In the genomic region with DNA sequence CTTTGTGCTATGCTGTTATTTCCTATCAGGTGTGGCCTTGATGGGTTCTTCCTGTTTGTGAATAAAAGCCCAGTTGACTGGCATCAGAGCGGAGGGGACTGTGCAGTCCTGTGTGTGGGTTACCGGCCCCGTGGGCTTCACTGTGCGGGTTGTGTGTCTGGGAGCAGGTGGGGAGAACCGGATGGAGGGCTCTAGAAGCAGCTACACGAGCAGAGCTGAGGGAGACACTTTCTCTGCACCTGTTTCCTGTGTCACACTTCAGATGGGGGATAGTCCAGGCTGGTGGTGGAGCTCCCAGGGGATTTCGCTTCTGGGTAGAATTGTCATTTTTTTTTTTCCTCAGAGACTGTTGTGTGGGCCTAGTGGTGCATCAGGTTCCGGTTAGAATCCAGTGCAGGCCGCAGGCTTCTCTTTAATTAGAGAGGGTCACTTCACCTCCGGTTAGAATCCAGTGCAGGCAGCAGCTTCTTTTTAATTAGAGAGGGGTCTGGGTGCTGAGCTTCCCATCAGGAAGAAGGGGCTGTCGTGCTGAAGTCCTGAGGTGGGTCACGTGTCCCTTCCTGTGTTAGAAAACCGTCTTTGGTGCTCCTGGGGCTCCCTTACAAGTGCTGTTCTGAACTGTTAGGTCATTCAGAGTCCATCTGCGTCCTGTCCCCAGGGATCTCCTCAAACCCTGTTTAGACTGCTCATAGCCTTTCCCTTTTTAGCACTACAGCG, we compare ENCODE assay signal across 8 cellular contexts.
DNase-seq lines count a peak whose midpoint lies in the region; ATAC-seq and TF ChIP-seq lines count a peak whose summit lies in the region.

No MANE protein-coding gene starts in this region.

- TF ChIP-seq CTCF in Peyer's patch (IDR thresholded peaks at IDR 0.05) (no peak), esophagus squamous epithelium (IDR thresholded peaks at IDR 0.05) (no peak)

- intact Hi-C loops in esophagus squamous epithelium (cut with DNase I), result no loop called here

- H3K4me1 Mint-ChIP-seq in stimulated activated naive B cell treated with anti-CD40 and anti-IgM and Interleukin-4, amounts not matched to agents 10 μg/mL and 1 μg/mL and 100 μg/mL, for 72 hours, result peaks cover 77 to 99% of the 10 kb centered on the region in 2 donors

- no peaks in the 10 kb centered on the region for H3K36me3 ChIP-seq in Peyer's patch
- H3K36me3 ChIP-seq in esophagus squamous epithelium, result peaks cover 0 to 11% (median 0%) of the 10 kb centered on the region in 3 donors

- DNase-seq in activated CD8-positive, alpha-beta memory T cell treated with anti-CD3 and anti-CD28 coated beads for 24 hours, result peak; percentile 69
- no peak for DNase-seq in activated CD8-positive, alpha-beta memory T cell treated with anti-CD3 and anti-CD28 coated beads, Interleukin-2, amount 50 U/mL, for 48 hours
- peak in 2 of 3 donors; percentile 88 to 89 for DNase-seq in Peyer's patch
- no peak for DNase-seq in esophagus squamous epithelium (lab: John Stamatoyannopoulos, UW)
- peak; percentile 88 for DNase-seq in stimulated activated naive B cell treated with anti-CD40 and anti-IgM and Interleukin-4, amounts not matched to agents 10 μg/mL and 1 μg/mL and 100 μg/mL, for 72 hours
- no peak for DNase-seq in islet precursor cell
- no peak for DNase-seq in superior temporal gyrus (ENCODE audit: extremely low spot score)

- H3K9me3 ChIP-seq in Peyer's patch (no peaks in the 10 kb centered on the region), esophagus squamous epithelium (no peaks in the 10 kb centered on the region)

- H3K4me3 ChIP-seq in Peyer's patch, result no peak overlapping the region
- peak overlapping the region in 1 of 4 donors; percentile 19 for H3K4me3 ChIP-seq in esophagus squamous epithelium

- peak overlapping the region; percentile 87 to 88 for H3K4me3 Mint-ChIP-seq in stimulated activated naive B cell treated with anti-CD40 and anti-IgM and Interleukin-4, amounts not matched to agents 10 μg/mL and 1 μg/mL and 100 μg/mL, for 72 hours

- no peaks in the 10 kb centered on the region for H3K27me3 Mint-ChIP-seq in stimulated activated naive B cell treated with anti-CD40 and anti-IgM and Interleukin-4, amounts not matched to agents 10 μg/mL and 1 μg/mL and 100 μg/mL, for 72 hours

- H3K4me1 ChIP-seq in Peyer's patch (peaks cover 2 to 45% (median 29%) of the 10 kb centered on the region in 4 donors), esophagus squamous epithelium (peaks cover 23 to 65% (median 31%) of the 10 kb centered on the region in 3 donors)

- peaks cover 39 to 57% of the 10 kb centered on the region in 2 donors for H3K36me3 Mint-ChIP-seq in stimulated activated naive B cell treated with anti-CD40 and anti-IgM and Interleukin-4, amounts not matched to agents 10 μg/mL and 1 μg/mL and 100 μg/mL, for 72 hours

- H3K27me3 ChIP-seq in Peyer's patch (no peaks in the 10 kb centered on the region), esophagus squamous epithelium (no peaks in the 10 kb centered on the region)

- ATAC-seq in HG02884 (IDR thresholded peaks at IDR 0.05; ENCODE audit: unreplicated experiment), result peak; percentile 76
- ATAC-seq in stimulated activated naive B cell treated with anti-CD40 and anti-IgM and Interleukin-4, amounts not matched to agents 10 μg/mL and 1 μg/mL and 100 μg/mL, for 72 hours (replicated peaks), result peak; percentile 86 to 88

- H3K27ac ChIP-seq in Peyer's patch (peak overlapping the region; percentile 33 to 70 (median 50)), esophagus squamous epithelium (peak overlapping the region in 3 of 4 donors; percentile 54 to 62 (median 57))

- no peak for TF ChIP-seq POLR2A in Peyer's patch (IDR thresholded peaks at IDR 0.05)
- no peak for TF ChIP-seq POLR2A in esophagus squamous epithelium (IDR thresholded peaks at IDR 0.05)

- 60 to 72% methylated on average over 9 to 13 of the region's 15 CpGs for WGBS in esophagus squamous epithelium, 2 donors

- peaks cover 3 to 5% of the 10 kb centered on the region in 2 donors for H3K9me3 Mint-ChIP-seq in stimulated activated naive B cell treated with anti-CD40 and anti-IgM and Interleukin-4, amounts not matched to agents 10 μg/mL and 1 μg/mL and 100 μg/mL, for 72 hours

- peak overlapping the region; percentile 97 for H3K27ac Mint-ChIP-seq in stimulated activated naive B cell treated with anti-CD40 and anti-IgM and Interleukin-4, amounts not matched to agents 10 μg/mL and 1 μg/mL and 100 μg/mL, for 72 hours

Comparison
In these comparisons a context has a peak if more than half of its experiments do, and no peak if none do; other contexts are left out.
1. DNase-seq: peak in activated CD8-positive, alpha-beta memory T cell treated with anti-CD3 and anti-CD28 coated beads for 24 hours (single experiment), Peyer's patch (2 of 3) and stimulated activated naive B cell treated with anti-CD40 and anti-IgM and Interleukin-4, amounts not matched to agents 10 μg/mL and 1 μg/mL and 100 μg/mL, for 72 hours (single experiment); none in activated CD8-positive, alpha-beta memory T cell treated with anti-CD3 and anti-CD28 coated beads, Interleukin-2, amount 50 U/mL, for 48 hours (single experiment), esophagus squamous epithelium (single experiment), islet precursor cell (single experiment) and superior temporal gyrus (single experiment).